ENCODE assay signal across 11 cellular contexts in genomic region chr17:4658478-4659305, GRCh38. TPM values are rescaled to one million over a fixed set of nuclear protein-coding genes. Genes with fewer than 3 reads are reported as not detected.
A peak's percentile ranks its signal among the peaks of the same experiment; 100 is the strongest.
DNase-seq lines count a peak whose midpoint lies in the region; TF ChIP-seq lines count a peak whose summit lies in the region.
"Had no signal": no experiment of that assay in that cellular context is flagged by ENCODE, and none has a peak within 500 bp of the region (broad histone marks: within the 10 kb centered on the region; RNA-seq: fewer than 3 reads in every experiment).

No MANE protein-coding gene starts in this region.

- H3K23ac ChIP-seq in trophoblast cell (ENCODE audit: low read length) = no peak overlapping the region

- H2BK120ac ChIP-seq in trophoblast cell (ENCODE audit: insufficient read depth, low read length, poor library complexity) = no peak overlapping the region

- no peak overlapping the region for H4K12ac ChIP-seq in trophoblast cell (ENCODE audit: low read depth, low read length)

- no peaks in the 10 kb centered on the region for H4K20me1 ChIP-seq in neural progenitor cell (ENCODE audit: low read depth)

- H3K4me3 Mint-ChIP-seq in neural progenitor cell = no peak overlapping the region
- H3K4me3 Mint-ChIP-seq: effector memory CD8-positive, alpha-beta T cell had no signal

- H3K18ac ChIP-seq in trophoblast cell (ENCODE audit: low read length) = no peak overlapping the region

- H4K8ac ChIP-seq in trophoblast cell (ENCODE audit: low read depth, low read length) = no peak overlapping the region

- no peak overlapping the region for H2BK12ac ChIP-seq in trophoblast cell (ENCODE audit: low read length)

- H3K27me3 Mint-ChIP-seq in neural progenitor cell (ENCODE audit: insufficient read depth, low read depth) = no peaks in the 10 kb centered on the region

- no peak for TF ChIP-seq CTCF in neural progenitor cell (IDR thresholded peaks at IDR 0.05)

- H3K9ac ChIP-seq in adipocyte (ENCODE audit: low read length) (no peak overlapping the region), trophoblast cell (ENCODE audit: low read length) (no peak overlapping the region), neural progenitor cell (no peak overlapping the region)

- no peak overlapping the region for H2BK5ac ChIP-seq in trophoblast cell (ENCODE audit: low read depth, low read length, poor library complexity)

- H3K27ac ChIP-seq in trophoblast cell (ENCODE audit: low read depth, low read length) (peak overlapping the region; percentile 61), neural progenitor cell (no peak overlapping the region)
- H3K27ac ChIP-seq: VCaP had no signal

- no peaks in the 10 kb centered on the region for H3F3A ChIP-seq in neural progenitor cell (ENCODE audit: low read depth)

- no peak overlapping the region for H3K27ac Mint-ChIP-seq in neural progenitor cell
- H3K27ac Mint-ChIP-seq: effector memory CD8-positive, alpha-beta T cell had no signal

- no CpG with 5 or more reads among the region's 6 CpGs for WGBS in trophoblast cell (ENCODE audit: extremely low coverage, insufficient coverage, insufficient read length)

- H3K79me2 ChIP-seq in trophoblast cell (ENCODE audit: control insufficient read depth, insufficient read depth, low read length, poor library complexity) = no peaks in the 10 kb centered on the region
- no peaks in the 10 kb centered on the region for H3K79me2 ChIP-seq in neural progenitor cell (ENCODE audit: low read depth)

- H3K4me1 ChIP-seq in adipocyte (ENCODE audit: control insufficient read depth, insufficient read depth, low read length) = no peaks in the 10 kb centered on the region
- H3K4me1 ChIP-seq in trophoblast cell (ENCODE audit: control insufficient read depth in 1 of 2, insufficient read depth in 2 of 2, low read length in 2 of 2) = no peaks in the 10 kb centered on the region
- H3K4me1 ChIP-seq in neural progenitor cell = no peaks in the 10 kb centered on the region

- H3K9me3 Mint-ChIP-seq in neural progenitor cell = no peaks in the 10 kb centered on the region
- H3K9me3 Mint-ChIP-seq: effector memory CD8-positive, alpha-beta T cell had no signal

- no peaks in the 10 kb centered on the region for H3K36me3 Mint-ChIP-seq in neural progenitor cell

- H3K4me2 ChIP-seq in trophoblast cell (ENCODE audit: low read length) = no peak overlapping the region
- H3K4me2 ChIP-seq in neural progenitor cell = no peak overlapping the region

- H4K91ac ChIP-seq in trophoblast cell (ENCODE audit: low read depth, low read length) = no peak overlapping the region

- H3K4me3 ChIP-seq in adipocyte (ENCODE audit: low read length) (no peak overlapping the region), trophoblast cell (ENCODE audit: low read depth, low read length) (no peak overlapping the region), neural progenitor cell (no peak overlapping the region)

- peaks cover 3% of the 10 kb centered on the region for H3K4me1 Mint-ChIP-seq in neural progenitor cell

- DNase-seq in ELF-1 (ENCODE audit: low read depth, low spot score) = peak; percentile 41
- DNase-seq in OCI-M2 (lab: John Stamatoyannopoulos, UW; ENCODE audit: unreplicated experiment) = peak; percentile 58
- peak; percentile 36 for DNase-seq in adipocyte (ENCODE audit: low read depth)
- DNase-seq in trophoblast cell = peak in 1 of 2 donors; percentile 8
- no peak for DNase-seq in GM19238 (ENCODE audit: insufficient read length, low spot score)
- no peak for DNase-seq in H4 (ENCODE audit: low spot score)
- DNase-seq in neural progenitor cell (ENCODE audit: low spot score) = no peak
- DNase-seq in NCI-H2081 treated with DMSO at 0.1 percent for 48 hours (lab: John Stamatoyannopoulos, UW) = no peak
- DNase-seq: effector memory CD8-positive, alpha-beta T cell; NCI-H526 treated with DMSO at 0.1 percent for 48 hours had no signal

- H2AK5ac ChIP-seq in trophoblast cell (ENCODE audit: low read length) = no peak overlapping the region

- H3K9me3 ChIP-seq in adipocyte (ENCODE audit: control insufficient read depth, low read length) = no peaks in the 10 kb centered on the region
- H3K9me3 ChIP-seq in trophoblast cell (ENCODE audit: insufficient read depth, low read depth, low read length) = no peaks in the 10 kb centered on the region
- no peaks in the 10 kb centered on the region for H3K9me3 ChIP-seq in neural progenitor cell (ENCODE audit: low read depth)

- H3K79me1 ChIP-seq in trophoblast cell (ENCODE audit: low read length) = no peaks in the 10 kb centered on the region

- no peak overlapping the region for H3K4ac ChIP-seq in trophoblast cell (ENCODE audit: low read depth, low read length)

- H3K27me3 ChIP-seq in adipocyte (replicated peaks; ENCODE audit: control insufficient read depth, insufficient read depth, low read length) (peaks cover 8% of the 10 kb centered on the region), trophoblast cell (ENCODE audit: insufficient read depth, low read length) (no peaks in the 10 kb centered on the region), neural progenitor cell (no peaks in the 10 kb centered on the region)

- no peak overlapping the region for H2AFZ ChIP-seq in trophoblast cell (ENCODE audit: insufficient read depth, low read length, poor library complexity)
- no peak overlapping the region for H2AFZ ChIP-seq in neural progenitor cell (replicated peaks)

- H3K36me3 ChIP-seq in adipocyte (ENCODE audit: control insufficient read depth, insufficient read depth, low read length, severe bottlenecking) (no peaks in the 10 kb centered on the region), trophoblast cell (ENCODE audit: control insufficient read depth in 1 of 2, insufficient read depth in 2 of 2, low read length in 2 of 2) (no peaks in the 10 kb centered on the region), neural progenitor cell (no peaks in the 10 kb centered on the region)

- H3K14ac ChIP-seq in trophoblast cell (ENCODE audit: low read length) = no peak overlapping the region

RNA-seq across cellular contexts. Expression of gene ALOX15, which starts 17.2 kb away (rescaled TPM):
- polyA plus RNA-seq in trophoblast cell (2013) = 1.6 and 1.9 TPM in 2 replicates
- total RNA-seq in H4 (2014; rRNA removed; shearing (Covaris generic)) = not detected in 2 replicates
- total RNA-seq in neural progenitor cell (ENCODE audit: low replicate concordance) = 0.12 TPM in 1 of 2 replicates, not detected in the other

RNA-seq across cellular contexts. Expression of gene PELP1, which starts 45.2 kb away (rescaled TPM):
- polyA plus RNA-seq in trophoblast cell (2013) = 32.6 and 34.8 TPM in 2 replicates
- total RNA-seq in H4 (2014; rRNA removed; shearing (Covaris generic)) = 4.1 and 4.4 TPM in 2 replicates
- total RNA-seq in neural progenitor cell (ENCODE audit: low replicate concordance) = 22.4 and 38.1 TPM in 2 replicates

RNA-seq across cellular contexts. Expression of gene ARRB2, which starts 51.7 kb away (rescaled TPM):
- polyA plus RNA-seq in trophoblast cell (2013) = 10.9 and 11.4 TPM in 2 replicates
- 2.4 and 4.1 TPM in 2 replicates for total RNA-seq in H4 (2014; rRNA removed; shearing (Covaris generic))
- 33.3 and 64.9 TPM in 2 replicates for total RNA-seq in neural progenitor cell (ENCODE audit: low replicate concordance)

Comparison
In these comparisons a context has a peak if more than half of its experiments do, and no peak if none do; other contexts are left out.
1. DNase-seq: peak in ELF-1 (single experiment), OCI-M2 (single experiment) and adipocyte (single experiment); none in GM19238 (single experiment), H4 (single experiment), neural progenitor cell (single experiment) and NCI-H2081 treated with DMSO at 0.1 percent for 48 hours (single experiment).